In the genomic region with DNA sequence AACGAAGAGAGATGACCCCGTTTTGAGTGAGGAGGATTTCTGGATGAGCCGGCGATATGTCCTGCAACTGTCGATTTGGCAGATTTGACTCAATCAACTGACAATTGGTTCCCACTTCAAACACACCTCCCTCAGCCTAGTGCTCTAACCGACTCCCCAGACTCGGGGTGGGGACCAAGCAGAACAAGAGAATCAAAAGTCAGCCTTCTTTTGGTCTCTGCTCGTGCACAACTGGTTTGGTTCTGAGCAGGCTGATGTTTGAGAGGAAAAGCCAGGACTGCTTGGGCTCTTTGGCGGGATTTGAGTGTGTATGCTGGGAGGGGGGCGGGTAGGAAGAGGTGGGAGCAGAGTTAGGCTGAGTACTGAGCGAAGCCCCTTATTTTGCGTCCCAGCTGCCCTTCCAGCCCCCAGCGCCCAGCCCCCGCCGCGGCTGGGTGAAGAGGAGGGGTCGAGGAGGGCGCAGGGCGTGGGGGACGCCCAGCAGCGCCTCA, we compare ENCODE assay signal across 7 cellular contexts.
A peak's percentile ranks its signal among the peaks of the same experiment; 100 is the strongest.
DNase-seq lines count a peak whose midpoint lies in the region; ATAC-seq and TF ChIP-seq lines count a peak whose summit lies in the region.

No MANE protein-coding gene starts in this region.

- H3K36me3 Mint-ChIP-seq in nephron (ENCODE audit: low read depth): no peaks in the 10 kb centered on the region

- intact Hi-C loops in esophagus muscularis mucosa (cut with DNase I): no loop called here

- H3K4me3 Mint-ChIP-seq in nephron: peak overlapping the region; percentile 92 to 94 (median 94)

- peak overlapping the region; percentile 96 for H3K27ac ChIP-seq in HEK293 (ENCODE audit: extremely low read depth, low read depth, low read length)
- peak overlapping the region; percentile 40 to 80 (median 56) for H3K27ac ChIP-seq in esophagus muscularis mucosa (replicated peaks in 1 of 4)
- H3K27ac ChIP-seq in RWPE1: no peak overlapping the region

- TF ChIP-seq CTCF in GM13976 (IDR thresholded peaks at IDR 0.05; ENCODE audit: borderline replicate concordance, control extremely low read depth, extremely low read depth, insufficient read depth, missing control alignments): no peak
- no peak for TF ChIP-seq CTCF in HEK293 (tag by site-specific recombination; IDR thresholded peaks at IDR 0.05)
- TF ChIP-seq CTCF in esophagus muscularis mucosa (IDR thresholded peaks at IDR 0.05): no peak
- TF ChIP-seq CTCF in nephron (IDR thresholded peaks at IDR 0.05; ENCODE audit: unreplicated experiment in 3 of 3): no peak
- TF ChIP-seq CTCF in RWPE1 (conservative IDR thresholded peaks at IDR 0.05; ENCODE audit: low read depth): no peak

- DNase-seq in GM13976 (ENCODE audit: low spot score): peak; percentile 68
- DNase-seq in NT2/D1 (ENCODE audit: low read depth, low spot score): no peak
- DNase-seq in esophagus muscularis mucosa (ENCODE audit: extremely low spot score): no peak
- DNase-seq in RWPE1 (ENCODE audit: low spot score): no peak

- peaks cover 20% of the 10 kb centered on the region for H3K27me3 ChIP-seq in NT2/D1 (ENCODE audit: insufficient read depth, insufficient read length)
- peaks cover 0 to 57% (median 2%) of the 10 kb centered on the region in 4 donors for H3K27me3 ChIP-seq in esophagus muscularis mucosa

- peaks cover 42% of the 10 kb centered on the region for H3K27me3 Mint-ChIP-seq in nephron (ENCODE audit: low read depth)

- H3K36me3 ChIP-seq in HEK293 (ENCODE audit: control insufficient read depth in 2 of 2, insufficient read depth in 1 of 2, low read length in 2 of 2): no peaks in the 10 kb centered on the region
- no peaks in the 10 kb centered on the region for H3K36me3 ChIP-seq in NT2/D1 (ENCODE audit: insufficient read depth, insufficient read length, low read length)
- no peaks in the 10 kb centered on the region for H3K36me3 ChIP-seq in esophagus muscularis mucosa

- H3K4me3 ChIP-seq in HEK293 (ENCODE audit: low read depth, low read length): peak overlapping the region; percentile 78
- H3K4me3 ChIP-seq in NT2/D1 (ENCODE audit: insufficient read length, low read depth): peak overlapping the region; percentile 88
- peak overlapping the region; percentile 63 to 64 (median 64) for H3K4me3 ChIP-seq in esophagus muscularis mucosa

- no peak for TF ChIP-seq EP300 in esophagus muscularis mucosa (IDR thresholded peaks at IDR 0.05)

- no peaks in the 10 kb centered on the region for H3K9me3 Mint-ChIP-seq in nephron

- H3K9me3 ChIP-seq in HEK293 (ENCODE audit: control insufficient read depth, insufficient read depth, low read depth, low read length): no peaks in the 10 kb centered on the region
- H3K9me3 ChIP-seq in NT2/D1 (ENCODE audit: insufficient read depth, low read length): no peaks in the 10 kb centered on the region
- no peaks in the 10 kb centered on the region for H3K9me3 ChIP-seq in esophagus muscularis mucosa

- no peak for TF ChIP-seq POLR2A in esophagus muscularis mucosa (IDR thresholded peaks at IDR 0.05; ENCODE audit: low read depth)

- H3K4me1 ChIP-seq in HEK293 (ENCODE audit: control insufficient read depth, insufficient read depth, low read length) (no peaks in the 10 kb centered on the region), NT2/D1 (ENCODE audit: insufficient read depth, insufficient read length) (no peaks in the 10 kb centered on the region), esophagus muscularis mucosa (peaks cover 15 to 31% (median 26%) of the 10 kb centered on the region in 4 donors)

- WGBS in esophagus muscularis mucosa: 2% methylated on average over 21 of the region's 21 CpGs

- no peak for ATAC-seq in HG03108 (IDR thresholded peaks at IDR 0.05; ENCODE audit: unreplicated experiment)

- POLR2A ChIA-PET in HEK293 (lab: Yijun Ruan, JAX): interaction anchor here (0.6 to 2.7 kb wide), 13 partner anchors 9 to 369 kb away, joined by 3 to 9 read pairs (median 3); no protein-coding TSS in a partner anchor
- POLR2A ChIA-PET in RWPE1 (lab: Yijun Ruan, JAX; ENCODE audit: low non-redundant PET): no interaction called here

- H3K27ac Mint-ChIP-seq in nephron: peak overlapping the region; percentile 48 to 84 (median 62)

- in situ Hi-C loops in GM13976 (cut with MboI; ENCODE audit: low sequenced_read_pairs, unreplicated experiment): no loop called here

- peak overlapping the region; percentile 96 for H3K9ac ChIP-seq in NT2/D1 (ENCODE audit: insufficient read length, low read depth)

- peaks cover 14% of the 10 kb centered on the region for H3K4me1 Mint-ChIP-seq in nephron

- CTCF ChIA-PET in HEK293 (lab: Yijun Ruan, JAX): interaction anchor here (0.6 to 1.2 kb wide), 2 partner anchors 37 to 614 kb away, joined by 3 to 7 read pairs; no protein-coding TSS in a partner anchor
- CTCF ChIA-PET in RWPE1 (lab: Yijun Ruan, JAX): interaction anchor here (0.6 to 0.7 kb wide), 3 partner anchors 24 to 860 kb away, joined by 3 read pairs; no protein-coding TSS in a partner anchor

TF ChIP-seq in HEK293, 187 proteins besides CTCF, POLR2A, EP300 and RAD21 (continues in another document):
- peak; percentile 49 for TF ChIP-seq SP3 (tag by site-specific recombination; IDR thresholded peaks at IDR 0.05)
- peak; percentile 67 for TF ChIP-seq SP2 (tag by site-specific recombination; IDR thresholded peaks at IDR 0.05)
- peak; percentile 82 for TF ChIP-seq ZFHX2 (tag by site-specific recombination; conservative IDR thresholded peaks at IDR 0.05)
- peak; percentile 64; the same call in 1 of the 2 replicates for TF ChIP-seq EGR2 (tag by site-specific recombination; IDR thresholded peaks at IDR 0.05; ENCODE audit: low read depth)
- TF ChIP-seq, protein P1, sequence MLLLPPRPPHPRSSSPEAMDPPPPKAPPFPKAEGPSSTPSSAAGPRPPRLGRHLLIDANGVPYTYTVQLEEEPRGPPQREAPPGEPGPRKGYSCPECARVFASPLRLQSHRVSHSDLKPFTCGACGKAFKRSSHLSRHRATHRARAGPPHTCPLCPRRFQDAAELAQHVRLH (tag by site-specific recombination; IDR thresholded peaks at IDR 0.05): no peak
- peak; percentile 12; the same call in 1 of the 2 replicates for TF ChIP-seq MYNN (tag by site-specific recombination; IDR thresholded peaks at IDR 0.05; ENCODE audit: borderline replicate concordance)
- 0 out of 2 replicates have a peak, but pooled peaks have one; percentile 29 for TF ChIP-seq KLF8 (tag by site-specific recombination; IDR thresholded peaks at IDR 0.05)
- TF ChIP-seq, protein P2, sequence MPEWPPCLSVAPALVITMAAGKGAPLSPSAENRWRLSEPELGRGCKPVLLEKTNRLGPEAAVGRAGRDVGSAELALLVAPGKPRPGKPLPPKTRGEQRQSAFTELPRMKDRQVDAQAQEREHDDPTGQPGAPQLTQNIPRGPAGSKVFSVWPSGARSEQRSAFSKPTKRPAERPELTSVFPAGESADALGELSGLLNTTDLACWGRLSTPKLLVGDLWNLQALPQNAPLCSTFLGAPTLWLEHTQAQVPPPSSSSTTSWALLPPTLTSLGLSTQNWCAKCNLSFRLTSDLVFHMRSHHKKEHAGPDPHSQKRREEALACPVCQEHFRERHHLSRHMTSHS (tag by site-specific recombination; IDR thresholded peaks at IDR 0.05): no peak
- TF ChIP-seq GLIS1 (tag by site-specific recombination; IDR thresholded peaks at IDR 0.05): no peak
- no peak for TF ChIP-seq ZSCAN30 (tag by site-specific recombination; IDR thresholded peaks at IDR 0.05)
- TF ChIP-seq, protein P3, sequence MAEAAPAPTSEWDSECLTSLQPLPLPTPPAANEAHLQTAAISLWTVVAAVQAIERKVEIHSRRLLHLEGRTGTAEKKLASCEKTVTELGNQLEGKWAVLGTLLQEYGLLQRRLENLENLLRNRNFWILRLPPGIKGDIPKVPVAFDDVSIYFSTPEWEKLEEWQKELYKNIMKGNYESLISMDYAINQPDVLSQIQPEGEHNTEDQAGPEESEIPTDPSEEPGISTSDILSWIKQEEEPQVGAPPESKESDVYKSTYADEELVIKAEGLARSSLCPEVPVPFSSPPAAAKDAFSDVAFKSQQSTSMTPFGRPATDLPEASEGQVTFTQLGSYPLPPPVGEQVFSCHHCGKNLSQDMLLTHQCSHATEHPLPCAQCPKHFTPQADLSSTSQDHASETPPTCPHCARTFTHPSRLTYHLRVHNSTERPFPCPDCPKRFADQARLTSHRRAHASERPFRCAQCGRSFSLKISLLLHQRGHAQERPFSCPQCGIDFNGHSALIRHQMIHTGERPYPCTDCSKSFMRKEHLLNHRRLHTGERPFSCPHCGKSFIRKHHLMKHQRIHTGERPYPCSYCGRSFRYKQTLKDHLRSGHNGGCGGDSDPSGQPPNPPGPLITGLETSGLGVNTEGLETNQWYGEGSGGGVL (tag by site-specific recombination; IDR thresholded peaks at IDR 0.05): peak; percentile 72
- 0 out of 2 replicates have a peak, but pooled peaks have one; percentile 15 for TF ChIP-seq ZNF133 (tag by site-specific recombination; IDR thresholded peaks at IDR 0.05)
- TF ChIP-seq YY1 (tag by site-specific recombination; IDR thresholded peaks at IDR 0.05): no peak
- no peak for TF ChIP-seq YY2 (tag by site-specific recombination; IDR thresholded peaks at IDR 0.05)
- no peak for TF ChIP-seq ZFP69B (tag by site-specific recombination; IDR thresholded peaks at IDR 0.05)
